1 cellular context compared by ENCODE assay signal in genomic region chr2:240868286-240869108, GRCh38.
TF ChIP-seq lines count a peak whose summit lies in the region.

AGXT (plus strand) TSS chr2:240868824; CDS start chr2:240868866, 42 bp downstream.

TF ChIP-seq in HepG2, 621 proteins besides CTCF, POLR2A, EP300 and RAD21 (continued from another document and continues in another):
- TF ChIP-seq GLMP (CRISPR knock-in tag; IDR thresholded peaks at IDR 0.05; ENCODE audit: borderline replicate concordance) = no peak
- 0 out of 2 replicates have a peak, but pooled peaks have one; percentile 47 for TF ChIP-seq ZNF230 (CRISPR knock-in tag; IDR thresholded peaks at IDR 0.05)
- TF ChIP-seq ZNF878 (CRISPR knock-in tag; IDR thresholded peaks at IDR 0.05) = peak; percentile 91
- TF ChIP-seq NFAT5 (CRISPR knock-in tag; IDR thresholded peaks at IDR 0.05) = peak; percentile 63; the same call in 1 of the 2 replicates
- TF ChIP-seq ZNF180 (CRISPR knock-in tag; IDR thresholded peaks at IDR 0.05; ENCODE audit: borderline replicate concordance, low read depth) = no peak
- TF ChIP-seq ZBTB40 (IDR thresholded peaks at IDR 0.05) = peak; percentile 96
- TF ChIP-seq ZBTB40 (CRISPR knock-in tag; IDR thresholded peaks at IDR 0.05) = peak; percentile 100
- no peak for TF ChIP-seq SMAD9 (CRISPR knock-in tag; IDR thresholded peaks at IDR 0.05)
- TF ChIP-seq CREM (IDR thresholded peaks at IDR 0.05) = peak; percentile 23
- no peak for TF ChIP-seq CREM (CRISPR knock-in tag; IDR thresholded peaks at IDR 0.05)
- TF ChIP-seq, protein P1, sequence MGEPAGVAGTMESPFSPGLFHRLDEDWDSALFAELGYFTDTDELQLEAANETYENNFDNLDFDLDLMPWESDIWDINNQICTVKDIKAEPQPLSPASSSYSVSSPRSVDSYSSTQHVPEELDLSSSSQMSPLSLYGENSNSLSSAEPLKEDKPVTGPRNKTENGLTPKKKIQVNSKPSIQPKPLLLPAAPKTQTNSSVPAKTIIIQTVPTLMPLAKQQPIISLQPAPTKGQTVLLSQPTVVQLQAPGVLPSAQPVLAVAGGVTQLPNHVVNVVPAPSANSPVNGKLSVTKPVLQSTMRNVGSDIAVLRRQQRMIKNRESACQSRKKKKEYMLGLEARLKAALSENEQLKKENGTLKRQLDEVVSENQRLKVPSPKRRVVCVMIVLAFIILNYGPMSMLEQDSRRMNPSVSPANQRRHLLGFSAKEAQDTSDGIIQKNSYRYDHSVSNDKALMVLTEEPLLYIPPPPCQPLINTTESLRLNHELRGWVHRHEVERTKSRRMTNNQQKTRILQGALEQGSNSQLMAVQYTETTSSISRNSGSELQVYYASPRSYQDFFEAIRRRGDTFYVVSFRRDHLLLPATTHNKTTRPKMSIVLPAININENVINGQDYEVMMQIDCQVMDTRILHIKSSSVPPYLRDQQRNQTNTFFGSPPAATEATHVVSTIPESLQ (CRISPR knock-in tag; conservative IDR thresholded peaks at IDR 0.05) = no peak
- peak; percentile 59; the same call in 1 of the 2 replicates for TF ChIP-seq ZNF678 (CRISPR knock-in tag; IDR thresholded peaks at IDR 0.05)
- no peak; the same call in 1 of the 2 replicates for TF ChIP-seq KAT7 (CRISPR knock-in tag; IDR thresholded peaks at IDR 0.05; ENCODE audit: borderline replicate concordance)
- peak; percentile 78; the same call in 1 of the 2 replicates for TF ChIP-seq ZBTB20 (CRISPR knock-in tag; IDR thresholded peaks at IDR 0.05; ENCODE audit: borderline replicate concordance, low read depth)
- TF ChIP-seq NR3C1 (CRISPR knock-in tag; IDR thresholded peaks at IDR 0.05) = no peak
- TF ChIP-seq, protein P2, sequence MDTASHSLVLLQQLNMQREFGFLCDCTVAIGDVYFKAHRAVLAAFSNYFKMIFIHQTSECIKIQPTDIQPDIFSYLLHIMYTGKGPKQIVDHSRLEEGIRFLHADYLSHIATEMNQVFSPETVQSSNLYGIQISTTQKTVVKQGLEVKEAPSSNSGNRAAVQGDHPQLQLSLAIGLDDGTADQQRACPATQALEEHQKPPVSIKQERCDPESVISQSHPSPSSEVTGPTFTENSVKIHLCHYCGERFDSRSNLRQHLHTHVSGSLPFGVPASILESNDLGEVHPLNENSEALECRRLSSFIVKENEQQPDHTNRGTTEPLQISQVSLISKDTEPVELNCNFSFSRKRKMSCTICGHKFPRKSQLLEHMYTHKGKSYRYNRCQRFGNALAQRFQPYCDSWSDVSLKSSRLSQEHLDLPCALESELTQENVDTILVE (CRISPR knock-in tag; IDR thresholded peaks at IDR 0.05) = 0 out of 2 replicates have a peak, but pooled peaks have one; percentile 27
- no peak for TF ChIP-seq EHMT2 (IDR thresholded peaks at IDR 0.05; ENCODE audit: borderline replicate concordance, low read depth, low read length)
- TF ChIP-seq ZNF788 (CRISPR knock-in tag; IDR thresholded peaks at IDR 0.05; ENCODE audit: borderline replicate concordance) = peak; percentile 82; the same call in 1 of the 2 replicates
- no peak; the same call in 1 of the 2 replicates for TF ChIP-seq FOXO1 (CRISPR knock-in tag; IDR thresholded peaks at IDR 0.05)
- TF ChIP-seq RORA (CRISPR knock-in tag; IDR thresholded peaks at IDR 0.05) = no peak
- TF ChIP-seq ZNF768 (CRISPR knock-in tag; IDR thresholded peaks at IDR 0.05) = 0 out of 2 replicates have a peak, but pooled peaks have one; percentile 33
- TF ChIP-seq, protein P3, sequence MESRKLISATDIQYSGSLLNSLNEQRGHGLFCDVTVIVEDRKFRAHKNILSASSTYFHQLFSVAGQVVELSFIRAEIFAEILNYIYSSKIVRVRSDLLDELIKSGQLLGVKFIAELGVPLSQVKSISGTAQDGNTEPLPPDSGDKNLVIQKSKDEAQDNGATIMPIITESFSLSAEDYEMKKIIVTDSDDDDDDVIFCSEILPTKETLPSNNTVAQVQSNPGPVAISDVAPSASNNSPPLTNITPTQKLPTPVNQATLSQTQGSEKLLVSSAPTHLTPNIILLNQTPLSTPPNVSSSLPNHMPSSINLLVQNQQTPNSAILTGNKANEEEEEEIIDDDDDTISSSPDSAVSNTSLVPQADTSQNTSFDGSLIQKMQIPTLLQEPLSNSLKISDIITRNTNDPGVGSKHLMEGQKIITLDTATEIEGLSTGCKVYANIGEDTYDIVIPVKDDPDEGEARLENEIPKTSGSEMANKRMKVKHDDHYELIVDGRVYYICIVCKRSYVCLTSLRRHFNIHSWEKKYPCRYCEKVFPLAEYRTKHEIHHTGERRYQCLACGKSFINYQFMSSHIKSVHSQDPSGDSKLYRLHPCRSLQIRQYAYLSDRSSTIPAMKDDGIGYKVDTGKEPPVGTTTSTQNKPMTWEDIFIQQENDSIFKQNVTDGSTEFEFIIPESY (CRISPR knock-in tag; IDR thresholded peaks at IDR 0.05) = peak; percentile 48; the same call in 1 of the 2 replicates
- TF ChIP-seq ZFP36 (IDR thresholded peaks at IDR 0.05; ENCODE audit: borderline replicate concordance, low read depth, low read length, partially characterized antibody) = no peak
- no peak for TF ChIP-seq NFKBIZ (CRISPR knock-in tag; IDR thresholded peaks at IDR 0.05)
- no peak for TF ChIP-seq ZNF7 (CRISPR knock-in tag; IDR thresholded peaks at IDR 0.05)
